In the genomic region with DNA sequence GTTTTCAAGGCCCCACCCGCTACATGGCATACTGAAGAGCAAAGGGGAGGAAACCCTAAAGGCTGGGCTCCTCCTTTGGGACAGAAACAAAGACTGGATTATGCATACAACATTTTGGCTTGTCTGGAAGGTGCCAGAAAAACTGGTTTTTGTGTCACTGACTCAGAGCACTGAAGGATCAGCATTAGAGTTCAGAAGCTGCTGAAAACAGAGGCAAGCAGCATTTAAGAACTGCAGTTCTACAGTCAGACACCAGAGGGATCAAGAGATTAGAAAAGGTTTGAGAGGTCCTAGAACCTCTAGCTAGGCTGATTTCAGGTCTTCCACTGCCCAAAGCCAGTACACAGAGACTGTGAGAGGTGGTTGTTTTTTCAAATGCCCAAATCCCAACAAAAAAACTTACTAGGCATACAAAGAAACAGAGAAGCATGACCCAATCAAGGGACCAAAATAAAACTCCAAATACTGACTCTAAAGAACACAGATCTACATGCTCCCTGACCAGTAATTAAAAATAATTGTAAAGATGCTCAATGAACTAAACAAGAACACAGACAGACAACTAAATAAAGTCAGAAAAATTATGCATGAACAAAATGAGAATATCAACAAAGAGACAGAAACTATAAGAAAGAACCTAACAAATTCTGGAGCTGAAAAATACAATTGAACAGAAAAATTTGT, we compare ENCODE assay signal across 1 cellular context.
A peak's percentile ranks its signal among the peaks of the same experiment; 100 is the strongest.
TF ChIP-seq lines count a peak whose summit lies in the region.

No MANE protein-coding gene starts in this region.

TF ChIP-seq in HepG2, 621 proteins besides CTCF, POLR2A, EP300 and RAD21 (continued from another document):
- TF ChIP-seq, protein P1, sequence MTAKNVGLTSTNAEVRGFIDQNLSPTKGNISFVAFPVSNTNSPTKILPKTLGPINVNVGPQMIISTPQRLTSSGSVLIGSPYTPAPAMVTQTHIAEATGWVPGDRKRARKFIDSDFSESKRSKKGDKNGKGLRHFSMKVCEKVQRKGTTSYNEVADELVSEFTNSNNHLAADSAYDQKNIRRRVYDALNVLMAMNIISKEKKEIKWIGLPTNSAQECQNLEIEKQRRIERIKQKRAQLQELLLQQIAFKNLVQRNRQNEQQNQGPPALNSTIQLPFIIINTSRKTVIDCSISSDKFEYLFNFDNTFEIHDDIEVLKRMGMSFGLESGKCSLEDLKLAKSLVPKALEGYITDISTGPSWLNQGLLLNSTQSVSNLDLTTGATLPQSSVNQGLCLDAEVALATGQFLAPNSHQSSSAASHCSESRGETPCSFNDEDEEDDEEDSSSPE (CRISPR knock-in tag; IDR thresholded peaks at IDR 0.05): no peak
- TF ChIP-seq, protein P2, sequence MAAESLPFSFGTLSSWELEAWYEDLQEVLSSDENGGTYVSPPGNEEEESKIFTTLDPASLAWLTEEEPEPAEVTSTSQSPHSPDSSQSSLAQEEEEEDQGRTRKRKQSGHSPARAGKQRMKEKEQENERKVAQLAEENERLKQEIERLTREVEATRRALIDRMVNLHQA (CRISPR knock-in tag; IDR thresholded peaks at IDR 0.05): no peak
- TF ChIP-seq ZNF761 (CRISPR knock-in tag; conservative IDR thresholded peaks at IDR 0.05) (no peak), CBX1 (IDR thresholded peaks at IDR 0.05; ENCODE audit: low read depth) (no peak), DPF2 (CRISPR knock-in tag; IDR thresholded peaks at IDR 0.05; ENCODE audit: borderline replicate concordance, low read depth) (no peak), FOSL1 (CRISPR knock-in tag; IDR thresholded peaks at IDR 0.05; ENCODE audit: borderline replicate concordance) (no peak), ISL2 (CRISPR knock-in tag; IDR thresholded peaks at IDR 0.05) (no peak), SMC3 (IDR thresholded peaks at IDR 0.05; ENCODE audit: low read length) (peak; percentile 64), NFKBIZ (CRISPR knock-in tag; IDR thresholded peaks at IDR 0.05) (no peak), NR3C1 (CRISPR knock-in tag; IDR thresholded peaks at IDR 0.05) (no peak), ZNF274 (CRISPR knock-in tag; IDR thresholded peaks at IDR 0.05) (no peak), ZNF546 (CRISPR knock-in tag; conservative IDR thresholded peaks at IDR 0.05) (no peak), SRSF9 (IDR thresholded peaks at IDR 0.05; ENCODE audit: borderline replicate concordance, insufficient read depth, low read depth, low read length, poor library complexity, severe bottlenecking) (no peak), LCORL (IDR thresholded peaks at IDR 0.05) (no peak), LCORL (CRISPR knock-in tag; IDR thresholded peaks at IDR 0.05) (no peak)
- TF ChIP-seq, protein P3, sequence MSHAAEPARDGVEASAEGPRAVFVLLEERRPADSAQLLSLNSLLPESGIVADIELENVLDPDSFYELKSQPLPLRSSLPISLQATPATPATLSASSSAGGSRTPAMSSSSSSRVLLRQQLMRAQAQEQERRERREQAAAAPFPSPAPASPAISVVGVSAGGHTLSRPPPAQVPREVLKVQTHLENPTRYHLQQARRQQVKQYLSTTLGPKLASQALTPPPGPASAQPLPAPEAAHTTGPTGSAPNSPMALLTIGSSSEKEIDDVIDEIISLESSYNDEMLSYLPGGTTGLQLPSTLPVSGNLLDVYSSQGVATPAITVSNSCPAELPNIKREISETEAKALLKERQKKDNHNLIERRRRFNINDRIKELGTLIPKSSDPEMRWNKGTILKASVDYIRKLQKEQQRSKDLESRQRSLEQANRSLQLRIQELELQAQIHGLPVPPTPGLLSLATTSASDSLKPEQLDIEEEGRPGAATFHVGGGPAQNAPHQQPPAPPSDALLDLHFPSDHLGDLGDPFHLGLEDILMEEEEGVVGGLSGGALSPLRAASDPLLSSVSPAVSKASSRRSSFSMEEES (CRISPR knock-in tag; IDR thresholded peaks at IDR 0.05): no peak
- TF ChIP-seq, protein P4, sequence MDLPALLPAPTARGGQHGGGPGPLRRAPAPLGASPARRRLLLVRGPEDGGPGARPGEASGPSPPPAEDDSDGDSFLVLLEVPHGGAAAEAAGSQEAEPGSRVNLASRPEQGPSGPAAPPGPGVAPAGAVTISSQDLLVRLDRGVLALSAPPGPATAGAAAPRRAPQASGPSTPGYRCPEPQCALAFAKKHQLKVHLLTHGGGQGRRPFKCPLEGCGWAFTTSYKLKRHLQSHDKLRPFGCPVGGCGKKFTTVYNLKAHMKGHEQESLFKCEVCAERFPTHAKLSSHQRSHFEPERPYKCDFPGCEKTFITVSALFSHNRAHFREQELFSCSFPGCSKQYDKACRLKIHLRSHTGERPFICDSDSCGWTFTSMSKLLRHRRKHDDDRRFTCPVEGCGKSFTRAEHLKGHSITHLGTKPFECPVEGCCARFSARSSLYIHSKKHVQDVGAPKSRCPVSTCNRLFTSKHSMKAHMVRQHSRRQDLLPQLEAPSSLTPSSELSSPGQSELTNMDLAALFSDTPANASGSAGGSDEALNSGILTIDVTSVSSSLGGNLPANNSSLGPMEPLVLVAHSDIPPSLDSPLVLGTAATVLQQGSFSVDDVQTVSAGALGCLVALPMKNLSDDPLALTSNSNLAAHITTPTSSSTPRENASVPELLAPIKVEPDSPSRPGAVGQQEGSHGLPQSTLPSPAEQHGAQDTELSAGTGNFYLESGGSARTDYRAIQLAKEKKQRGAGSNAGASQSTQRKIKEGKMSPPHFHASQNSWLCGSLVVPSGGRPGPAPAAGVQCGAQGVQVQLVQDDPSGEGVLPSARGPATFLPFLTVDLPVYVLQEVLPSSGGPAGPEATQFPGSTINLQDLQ (CRISPR knock-in tag; IDR thresholded peaks at IDR 0.05): no peak
